8 cellular contexts compared by ENCODE assay signal in genomic region chr7:149714081-149714909, GRCh38. TPM values are rescaled to one million over a fixed set of nuclear protein-coding genes. Genes with fewer than 3 reads are reported as not detected.
A peak's percentile ranks its signal among the peaks of the same experiment; 100 is the strongest.
DNase-seq lines count a peak whose midpoint lies in the region; ATAC-seq and TF ChIP-seq lines count a peak whose summit lies in the region.

No MANE protein-coding gene starts in this region.

- no peak overlapping the region for H3K14ac ChIP-seq in IMR-90 (replicated peaks; ENCODE audit: low read depth, low read length)

- H3K9me3 ChIP-seq in IMR-90 (ENCODE audit: control insufficient read depth, insufficient read depth, low read length), result peaks cover 6% of the 10 kb centered on the region
- H3K9me3 ChIP-seq in Panc1 (ENCODE audit: control insufficient read depth, insufficient read depth, low read depth, low read length), result peaks cover 14% of the 10 kb centered on the region; the same call in 1 of the 2 replicates
- no peaks in the 10 kb centered on the region for H3K9me3 ChIP-seq in fibroblast of lung (ENCODE audit: control insufficient read depth, insufficient read depth, low read depth, low read length)
- H3K9me3 ChIP-seq in naive thymus-derived CD4-positive, alpha-beta T cell (ENCODE audit: control insufficient read depth in 2 of 3, low read length in 3 of 3), result peaks cover 0 to 17% (median 0%) of the 10 kb centered on the region in 3 experiments

- H3K36me3 ChIP-seq in IMR-90 (ENCODE audit: control insufficient read depth, insufficient read depth, low read length) (peaks cover 2% of the 10 kb centered on the region), Panc1 (ENCODE audit: control insufficient read depth, insufficient read depth, low read length) (no peaks in the 10 kb centered on the region), fibroblast of lung (ENCODE audit: control insufficient read depth, insufficient read depth, low read length) (no peaks in the 10 kb centered on the region)
- peaks cover 0 to 7% (median 0%) of the 10 kb centered on the region in 3 experiments for H3K36me3 ChIP-seq in naive thymus-derived CD4-positive, alpha-beta T cell (ENCODE audit: control insufficient read depth in 2 of 3, insufficient read depth in 3 of 3, low read length in 3 of 3)

- H2BK20ac ChIP-seq in IMR-90 (ENCODE audit: low read depth, low read length), result no peak overlapping the region

- WGBS in IMR-90 (ENCODE audit: extremely low coverage in 2 of 2, insufficient read length in 1 of 2), 2 experiments, result 14% methylated on average over 7 of the region's 88 CpGs; no CpG with 5 or more reads in 1 of the 2 experiments

- peak overlapping the region in 4 of 9 donors; percentile 5 to 72 (median 54) for H3K27ac Mint-ChIP-seq in naive thymus-derived CD4-positive, alpha-beta T cell

- no peak overlapping the region for H3K56ac ChIP-seq in IMR-90 (ENCODE audit: extremely low read depth, insufficient read depth, low read length)

- no peak overlapping the region for H3K18ac ChIP-seq in IMR-90 (ENCODE audit: low read depth, low read length)

- POLR2A ChIA-PET in IMR-90 (lab: Charles Lee; ENCODE audit: unreplicated experiment), result interaction anchor here (0.5 to 0.6 kb wide), 2 partner anchors 68 to 615 kb away, joined by 4 to 6 read pairs; no protein-coding TSS in a partner anchor
- POLR2A ChIA-PET in Panc1 (lab: Charles Lee), result interaction anchor here (0.7 to 0.8 kb wide), 2 partner anchors 38 to 519 kb away, joined by 3 read pairs; no protein-coding TSS in a partner anchor
- POLR2A ChIA-PET in naive thymus-derived CD4-positive, alpha-beta T cell (lab: Charles Lee), result interaction anchor here (0.5 to 0.6 kb wide), 2 partner anchors 273 to 769 kb away, joined by 3 to 5 read pairs; no protein-coding TSS in a partner anchor

- H3K4me1 ChIP-seq in IMR-90 (ENCODE audit: control insufficient read depth, insufficient read depth, low read length) (peaks cover 12% of the 10 kb centered on the region), Panc1 (ENCODE audit: control insufficient read depth, insufficient read depth, low read length) (peaks cover 3% of the 10 kb centered on the region; the same call in 1 of the 2 replicates), fibroblast of lung (ENCODE audit: control insufficient read depth, extremely low read depth, insufficient read depth, low read length) (peaks cover 6% of the 10 kb centered on the region)
- H3K4me1 ChIP-seq in naive thymus-derived CD4-positive, alpha-beta T cell (ENCODE audit: control insufficient read depth in 2 of 2, insufficient read depth in 2 of 2, low read length in 2 of 2), result peaks cover 10 to 13% of the 10 kb centered on the region in 2 donors

- H3K36me3 Mint-ChIP-seq in naive thymus-derived CD4-positive, alpha-beta T cell, result peaks cover 0 to 14% (median 4%) of the 10 kb centered on the region in 5 donors

- peaks cover 12 to 30% of the 10 kb centered on the region in 2 experiments; a peak in 3 of 4 replicates for H3K79me1 ChIP-seq in IMR-90 (ENCODE audit: low read depth in 1 of 2, low read length in 2 of 2)

- TF ChIP-seq CTCF in IMR-90 (conservative IDR thresholded peaks at IDR 0.05; ENCODE audit: low read depth, low read length), result no peak
- no peak for TF ChIP-seq CTCF in Panc1 (IDR thresholded peaks at IDR 0.05)
- TF ChIP-seq CTCF in fibroblast of lung (conservative IDR thresholded peaks at IDR 0.05 in 1 of 2, IDR thresholded peaks at IDR 0.05 in 1 of 2; ENCODE audit: low read depth in 1 of 2, low read length in 2 of 2), result no peak

- no peak for TF ChIP-seq RAD21 in IMR-90 (IDR thresholded peaks at IDR 0.05; ENCODE audit: low read length)

- peak overlapping the region; percentile 71 to 87 (median 80) for H3K4me3 Mint-ChIP-seq in naive thymus-derived CD4-positive, alpha-beta T cell

- ATAC-seq in GM21528 (IDR thresholded peaks at IDR 0.05; ENCODE audit: low FRiP score, unreplicated experiment) (peak; percentile 89), IMR-90 (ENCODE audit: low read depth) (peak; percentile 98), Panc1 (peak; percentile 97)
- peak; percentile 99 for ATAC-seq in naive thymus-derived CD4-positive, alpha-beta T cell

- no peaks in the 10 kb centered on the region for H3K79me2 ChIP-seq in fibroblast of lung (ENCODE audit: control insufficient read depth, insufficient read depth, low read length)

- H4K91ac ChIP-seq in IMR-90 (ENCODE audit: insufficient read depth, low read depth, low read length), result no peak overlapping the region; the same call in 1 of the 2 replicates

- peak overlapping the region; percentile 76 to 78; a peak in 3 of 4 replicates for H4K8ac ChIP-seq in IMR-90 (ENCODE audit: low read depth in 2 of 2, low read length in 2 of 2)

- H3K4me3 ChIP-seq in IMR-90 (ENCODE audit: insufficient read depth, low read depth, low read length) (peak overlapping the region; percentile 86), Panc1 (ENCODE audit: low read depth in 2 of 2, low read length in 2 of 2) (peak overlapping the region; percentile 69 to 72), fibroblast of lung (replicated peaks in 1 of 4; ENCODE audit: control extremely low read depth in 1 of 4, insufficient read depth in 1 of 4, low read depth in 3 of 4, low read length in 4 of 4) (peak overlapping the region; percentile 50 to 75 (median 60))
- peak overlapping the region; percentile 75 for H3K4me3 ChIP-seq in naive thymus-derived CD4-positive, alpha-beta T cell (ENCODE audit: low read length)

- H2AK9ac ChIP-seq in IMR-90 (replicated peaks; ENCODE audit: low read depth, low read length, poor library complexity), result peak overlapping the region; percentile 44

- H3K27me3 Mint-ChIP-seq in naive thymus-derived CD4-positive, alpha-beta T cell, result peaks cover 0 to 4% (median 0%) of the 10 kb centered on the region in 5 donors

- H3K27ac ChIP-seq in IMR-90 (ENCODE audit: insufficient read depth, low read length), result no peak overlapping the region; the same call in 1 of the 2 replicates
- peak overlapping the region; percentile 75 for H3K27ac ChIP-seq in Panc1 (ENCODE audit: low read length)
- H3K27ac ChIP-seq in fibroblast of lung (ENCODE audit: insufficient read depth, low read length), result no peak overlapping the region
- peak overlapping the region; percentile 72 for H3K27ac ChIP-seq in naive thymus-derived CD4-positive, alpha-beta T cell (ENCODE audit: low read depth, low read length)

- H3K9me1 ChIP-seq in IMR-90 (ENCODE audit: insufficient read depth, low read length), result peaks cover 9% of the 10 kb centered on the region; the same call in 1 of the 2 replicates

- H3K4me2 ChIP-seq in IMR-90 (ENCODE audit: low read depth, low read length) (peak overlapping the region; percentile 83), fibroblast of lung (ENCODE audit: extremely low read depth, insufficient read depth, low read length) (peak overlapping the region; percentile 82)

- H4K20me1 ChIP-seq in IMR-90 (ENCODE audit: insufficient read depth, low read length), result no peaks in the 10 kb centered on the region; the same call in 1 of the 2 replicates
- no peaks in the 10 kb centered on the region for H4K20me1 ChIP-seq in fibroblast of lung (ENCODE audit: control insufficient read depth, extremely low read depth, insufficient read depth, low read length)

- H3K23ac ChIP-seq in IMR-90 (ENCODE audit: low read depth, low read length), result no peak overlapping the region

- BruUV-seq in IMR-90 (replicated peaks; lab: Mats Ljungman, UMichigan) (no TSS peak), Panc1 (replicated peaks; lab: Mats Ljungman, UMichigan) (no TSS peak)

- peak; percentile 19; the same call in 1 of the 2 replicates for TF ChIP-seq POLR2A in IMR-90 (IDR thresholded peaks at IDR 0.05; ENCODE audit: low read depth, low read length)

- dilution Hi-C loops in IMR-90 (cut with HindIII; ENCODE audit: low sequenced_read_pairs, unreplicated experiment), result no loop called here

- intact Hi-C loops in IMR-90 (cut with micrococcal nuclease), result loop anchor here (10.0 kb wide), 1 partner anchor 89 kb away; no protein-coding TSS in a partner anchor
- intact Hi-C loops in Panc1 (cut with micrococcal nuclease; ENCODE audit: unreplicated experiment), result no loop called here
- intact Hi-C loops in naive thymus-derived CD4-positive, alpha-beta T cell (cut with micrococcal nuclease), result loop anchor here (1.0 to 10.0 kb wide), 14 partner anchors 29 to 1641 kb away; partner anchors contain the start of genes ABCB8 (in 1 of the 2), AGAP3 (in 1 of the 2), ATP6V0E2 (in 1 of the 2) and FASTK (in 1 of the 2)

- no peak overlapping the region for H2BK15ac ChIP-seq in IMR-90 (ENCODE audit: low read depth, low read length)

- H2AK5ac ChIP-seq in IMR-90 (ENCODE audit: low read depth, low read length), result no peak overlapping the region

- peak overlapping the region; percentile 99 for H2AFZ ChIP-seq in IMR-90 (replicated peaks; ENCODE audit: low read length, poor library complexity)
- H2AFZ ChIP-seq in fibroblast of lung (ENCODE audit: low read length), result peak overlapping the region; percentile 77

- 0 out of 2 replicates have a peak overlapping the region, but pooled peaks have one; percentile 37 for H2BK120ac ChIP-seq in IMR-90 (ENCODE audit: low read depth, low read length)

- H4K5ac ChIP-seq in IMR-90 (ENCODE audit: low read depth, low read length), result no peak overlapping the region

- H3K4ac ChIP-seq in IMR-90 (ENCODE audit: low read depth, low read length), result peak overlapping the region; percentile 20

- H3K27me3 ChIP-seq in IMR-90 (ENCODE audit: control insufficient read depth, insufficient read depth, low read length), result no peaks in the 10 kb centered on the region
- H3K27me3 ChIP-seq in Panc1 (ENCODE audit: control insufficient read depth, insufficient read depth, low read length), result no peaks in the 10 kb centered on the region
- no peaks in the 10 kb centered on the region for H3K27me3 ChIP-seq in fibroblast of lung (ENCODE audit: control insufficient read depth, insufficient read depth, low read length)
- H3K27me3 ChIP-seq in naive thymus-derived CD4-positive, alpha-beta T cell (ENCODE audit: control insufficient read depth in 2 of 2, insufficient read depth in 2 of 2, low read length in 2 of 2), result no peaks in the 10 kb centered on the region

- peaks cover 3 to 26% (median 19%) of the 10 kb centered on the region in 11 donors for H3K9me3 Mint-ChIP-seq in naive thymus-derived CD4-positive, alpha-beta T cell

- in situ Hi-C loops in IMR-90 (cut with MboI; ENCODE audit: low sequenced_read_pairs), result no loop called here
- in situ Hi-C loops in Panc1 (cut with HindIII; ENCODE audit: low pct_unique_long_range_greater_than_20kb, low sequenced_read_pairs), result no loop called here

- H2BK5ac ChIP-seq in IMR-90 (ENCODE audit: low read depth, low read length, poor library complexity, severe bottlenecking), result no peak overlapping the region

- DNase-seq in DMS 273 (lab: John Stamatoyannopoulos, UW; ENCODE audit: unreplicated experiment), result peak; percentile 99
- peak; percentile 82 for DNase-seq in IMR-90
- no peak for DNase-seq in Panc1 (ENCODE audit: low read depth, low spot score)
- peak; percentile 91 to 92 for DNase-seq in activated T-helper 1 cell treated with anti-CD3 and anti-CD28 coated beads, Interleukin-2, amount 50 U/mL, for 16 hours (ENCODE audit: low read depth in 1 of 2, low spot score in 1 of 2)
- peak; percentile 81 to 85 for DNase-seq in fibroblast of lung (ENCODE audit: low read depth in 2 of 2)
- peak; percentile 68 to 89 (median 84) for DNase-seq in naive thymus-derived CD4-positive, alpha-beta T cell
- peak; percentile 88 for DNase-seq in stimulated activated CD8-positive, alpha-beta memory T cell treated with anti-CD3 and anti-CD28 coated beads, Interleukin-7, amount 100 ng/mL, for 48 hours (ENCODE audit: extremely low read depth in 1 of 2, low read depth in 1 of 2)

- H3K4me1 Mint-ChIP-seq in naive thymus-derived CD4-positive, alpha-beta T cell, result peaks cover 12 to 26% (median 19%) of the 10 kb centered on the region in 7 donors

- CTCF ChIA-PET in IMR-90 (lab: Yijun Ruan, JAX), result interaction anchor here (0.6 kb wide), 1 partner anchor 17 kb away, joined by 3 read pairs; no protein-coding TSS in a partner anchor
- CTCF ChIA-PET in Panc1 (lab: Charles Lee), result interaction anchor here (0.6 to 0.7 kb wide), 3 partner anchors 13 to 206 kb away, joined by 3 to 4 read pairs (median 3); no protein-coding TSS in a partner anchor
- CTCF ChIA-PET in naive thymus-derived CD4-positive, alpha-beta T cell (lab: Charles Lee), result no interaction called here

- peak overlapping the region; percentile 47 for H3K9ac ChIP-seq in IMR-90 (ENCODE audit: low read depth, low read length)
- H3K9ac ChIP-seq in fibroblast of lung (ENCODE audit: insufficient read depth, low read length), result peak overlapping the region; percentile 42

RNA-seq across cellular contexts. Expression of gene ZNF467, which starts 59.1 kb away (rescaled TPM):
- total RNA-seq in IMR-90 (2012; rRNA removed), result under 0.01 TPM in 1 of 2 replicates, not detected in the other
- polyA plus RNA-seq in IMR-90 (2012; rRNA removed), result 0.67 and 0.77 TPM in 2 replicates
- polyA plus RNA-seq in IMR-90 (2012; cell fraction: cytosol; rRNA removed), result 0.43 and 0.89 TPM in 2 replicates
- 3.8 and 5.6 TPM in 2 replicates for polyA plus RNA-seq in IMR-90 (2012; cell fraction: nucleus; rRNA removed; ENCODE audit: low replicate concordance)
- total RNA-seq in Panc1 (2021; ENCODE audit: unreplicated experiment), result 18.1 TPM
- 37.3 TPM for polyA plus RNA-seq in Panc1 (2012; ENCODE audit: insufficient read length)
- 1.0 and 1.3 TPM in 2 replicates for total RNA-seq in fibroblast of lung
- 0.15 and 0.89 TPM in 2 replicates for polyA plus RNA-seq in fibroblast of lung
- polyA plus RNA-seq in fibroblast of lung (2012), result 0.89 and 3.4 TPM in 2 replicates
- 0.55 TPM in 1 of 2 replicates, not detected in the other for polyA minus RNA-seq in fibroblast of lung (ENCODE audit: low replicate concordance)
- total RNA-seq in naive thymus-derived CD4-positive, alpha-beta T cell, result 10 to 100 TPM in 1 of 5 experiments, 1 to 10 TPM in 3, under 1 TPM in 1; 0.17 to 33.1 (median 4.5) TPM
- polyA plus RNA-seq in naive thymus-derived CD4-positive, alpha-beta T cell, result 1 to 10 TPM; 6.8 to 9.8 TPM

Comparison
In these comparisons a context has a peak if more than half of its experiments do, and no peak if none do; other contexts are left out.
1. H3K27ac ChIP-seq: peak in Panc1 (single experiment) and naive thymus-derived CD4-positive, alpha-beta T cell (single experiment); none in IMR-90 (single experiment) and fibroblast of lung (single experiment).
2. Peak in every context shown above with its lines, with median percentiles within 50 percentile points of each other: ATAC-seq and H3K4me3 ChIP-seq.